In the genomic region with DNA sequence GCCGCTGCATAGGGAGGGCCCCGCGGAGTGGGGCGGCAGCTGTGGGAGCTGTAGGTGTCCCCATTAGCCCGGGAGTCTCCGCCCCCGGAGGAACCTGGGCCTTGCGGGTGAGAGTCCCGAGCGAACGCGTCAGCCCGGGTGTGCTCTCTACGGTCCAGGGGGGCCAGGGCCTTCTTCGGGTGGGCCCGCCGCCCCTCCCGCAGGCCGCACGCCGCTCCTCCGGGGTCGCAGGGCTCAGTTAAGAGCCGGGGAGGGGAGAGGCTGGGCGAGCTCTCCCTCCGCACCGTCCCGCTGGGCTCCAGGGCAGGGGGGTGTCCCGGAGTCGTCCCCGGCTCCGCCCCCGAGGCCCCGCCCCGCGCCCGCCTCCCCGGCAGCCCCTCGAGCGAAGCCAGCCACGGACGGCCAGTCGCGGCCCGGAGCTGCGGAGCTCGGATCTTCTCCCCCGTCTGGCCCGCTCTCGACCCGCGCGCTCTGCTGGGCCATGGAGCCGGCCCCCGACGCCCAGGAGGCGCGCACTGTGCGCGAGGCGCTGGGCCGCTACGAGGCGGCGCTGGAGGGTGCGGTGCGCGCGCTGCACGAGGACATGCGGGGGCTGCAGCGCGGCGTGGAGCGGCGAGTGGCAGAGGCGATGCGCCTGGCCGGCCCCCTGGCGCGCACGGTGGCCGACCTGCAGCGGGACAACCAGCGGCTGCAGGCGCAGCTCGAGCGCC, we compare ENCODE assay signal across 8 cellular contexts. TPM values are rescaled to one million over a fixed set of nuclear protein-coding genes. Genes with fewer than 3 reads are reported as not detected.
DNase-seq lines count a peak whose midpoint lies in the region; ATAC-seq and TF ChIP-seq lines count a peak whose summit lies in the region.

Gene SMTNL2 (plus strand): TSS at position 405 of the 710 bp plus-strand sequence. CDS start 77 bp downstream, at position 482.

- H3K4me1 Mint-ChIP-seq in T-helper 17 cell: peaks cover 5% of the 10 kb centered on the region

- H3K4me3 Mint-ChIP-seq in T-helper 17 cell: peak within 1 kb of the TSS; percentile 87

- peaks cover 69% of the 10 kb centered on the region for H3K4me1 ChIP-seq in left ventricle myocardium inferior

- peaks cover 60% of the 10 kb centered on the region for H3K27me3 Mint-ChIP-seq in T-helper 17 cell

- ATAC-seq in T-helper 17 cell (peak; percentile 61), GM21447 (IDR thresholded peaks at IDR 0.05; ENCODE audit: unreplicated experiment) (no peak), GM21619 (IDR thresholded peaks at IDR 0.05; ENCODE audit: unreplicated experiment) (no peak)

- TF ChIP-seq CTCF in GM10266 (IDR thresholded peaks at IDR 0.05; ENCODE audit: control insufficient read depth, insufficient read depth, low read depth, missing control alignments) (no peak), left ventricle myocardium inferior (IDR thresholded peaks at IDR 0.05; ENCODE audit: borderline replicate concordance) (no peak), retinal pigment epithelial cell (conservative IDR thresholded peaks at IDR 0.05; ENCODE audit: low read depth, low read length) (no peak)

- H3K9me3 ChIP-seq in T-helper 17 cell (ENCODE audit: control insufficient read depth, low read length, poor library complexity, severe bottlenecking): no peaks in the 10 kb centered on the region
- no peaks in the 10 kb centered on the region for H3K9me3 ChIP-seq in left ventricle myocardium inferior (replicated peaks)

- no peak within 1 kb of the TSS for H3K27ac Mint-ChIP-seq in T-helper 17 cell

- H3K36me3 Mint-ChIP-seq in T-helper 17 cell (ENCODE audit: low read depth): peaks cover 8% of the 10 kb centered on the region

- peak within 1 kb of the TSS; percentile 93 for H3K27ac ChIP-seq in left ventricle myocardium inferior (replicated peaks)

- H3K4me3 ChIP-seq in left ventricle myocardium inferior (peak within 1 kb of the TSS; percentile 72), retinal pigment epithelial cell (ENCODE audit: low read length) (peak within 1 kb of the TSS; percentile 35)

- peaks cover 39% of the 10 kb centered on the region for H3K27me3 ChIP-seq in left ventricle myocardium inferior (ENCODE audit: low read depth)

- H3K36me3 ChIP-seq in left ventricle myocardium inferior: no peaks in the 10 kb centered on the region

- DNase-seq in GM10266 (ENCODE audit: extremely low spot score) (peak; percentile 62), T-helper 17 cell (no peak), left ventricle myocardium inferior (peak; percentile 80), retinal pigment epithelial cell (ENCODE audit: low read depth) (no peak), NCI-H510A (lab: John Stamatoyannopoulos, UW) (no peak), NOMO-1 (lab: John Stamatoyannopoulos, UW; ENCODE audit: unreplicated experiment in 2 of 2) (no peak)

- intact Hi-C loops in left ventricle myocardium inferior (cut with micrococcal nuclease): no loop called here

RNA-seq across cellular contexts. Expression of gene SMTNL2, which starts in this region (rescaled TPM):
- not detected for total RNA-seq in T-helper 17 cell
- 33.4 TPM for total RNA-seq in left ventricle myocardium inferior

Comparison
In these comparisons a context has a peak if more than half of its experiments do, and no peak if none do; other contexts are left out.
1. RNA of gene SMTNL2 (total RNA-seq): 33.4 TPM in left ventricle myocardium inferior (single experiment); not detected in T-helper 17 cell; every median in the first group is over 10 times any median in the second.
2. Peak in ATAC-seq in T-helper 17 cell; RNA of the gene not detected or under 1 TPM.
3. DNase-seq: peak in GM10266 (single experiment) and left ventricle myocardium inferior (single experiment); none in T-helper 17 cell (0 of 3), retinal pigment epithelial cell (single experiment), NCI-H510A (single experiment) and NOMO-1 (0 of 2).